Comparison of ENCODE assay signal across 21 cellular contexts in genomic region chr1:56137090-56137489, GRCh38.
"Had no signal": no experiment of that assay in that cellular context is flagged by ENCODE, and none has a peak within 500 bp of the region (broad histone marks: within the 10 kb centered on the region; RNA-seq: fewer than 3 reads in every experiment).

No MANE protein-coding gene starts in this region.

- H3K9me3 ChIP-seq: adrenal gland, left lung, pancreas, psoas muscle, right atrium auricular region, upper lobe of right lung had no signal

- H3K4me3 ChIP-seq: adrenal gland, left lung, lung, pancreas, psoas muscle, right atrium auricular region, upper lobe of right lung had no signal

- H3K4me1 ChIP-seq: foreskin keratinocyte, pancreas, psoas muscle, upper lobe of right lung had no signal

- DNase-seq: activated CD4-positive, alpha-beta T cell treated with anti-CD3 and anti-CD28 coated beads for 1 hour; activated T-cell treated with anti-CD3 and anti-CD28 coated beads, Interleukin-2, amount 50 U/mL, for 24 hours; adrenal gland; cerebellar nuclear complex; cortex of kidney; foreskin keratinocyte; hippocampal formation; kidney glomerular epithelial cell; left lung; natural killer cell; pancreas; psoas muscle; stimulated activated CD4-positive, alpha-beta T cell treated with anti-CD3 and anti-CD28 coated beads, Interleukin-12 subunit alpha, Interleukin-12 subunit beta, amount 100 ng/mL, for 4 hours; stimulated activated CD4-positive, alpha-beta T cell treated with anti-CD3 and anti-CD28 coated beads, Interleukin-4, amount 100 ng/mL, for 4 hours; stimulated activated naive CD8-positive, alpha-beta T cell treated with anti-CD3 and anti-CD28 coated beads, Interleukin-15, Interleukin-2, amounts not matched to agents 100 U/mL and 50 U/mL, for 24 hours; T-cell; upper lobe of right lung had no signal

- H3K36me3 ChIP-seq: adrenal gland, left lung, pancreas, right atrium auricular region, upper lobe of right lung had no signal

- H3K27ac ChIP-seq: adrenal gland, foreskin keratinocyte, left lung, pancreas, psoas muscle, right atrium auricular region, upper lobe of right lung had no signal

- ATAC-seq: activated naive CD4-positive, alpha-beta T cell treated with anti-CD3 and anti-CD28 coated beads, Interleukin-2, amount 50 U/mL, for 72 hours; activated T-helper 17 cell treated with anti-CD3 and anti-CD28 coated beads, Interleukin-2, amount 50 U/mL, for 72 hours; foreskin keratinocyte; left lung; natural killer cell; pancreas; psoas muscle; stimulated activated naive CD8-positive, alpha-beta T cell treated with anti-CD3 and anti-CD28 coated beads, Interleukin-15, Interleukin-2, amounts not matched to agents 100 U/mL and 50 U/mL, for 24 hours; T-cell; upper lobe of right lung had no signal

- H3K27me3 ChIP-seq: adrenal gland, foreskin keratinocyte, left lung, pancreas, right atrium auricular region, upper lobe of right lung had no signal
